22 cellular contexts compared by ENCODE assay signal in genomic region chr10:29448125-29448524, GRCh38.
DNase-seq lines count a peak whose midpoint lies in the region; ATAC-seq and TF ChIP-seq lines count a peak whose summit lies in the region.
"Had no signal": no experiment of that assay in that cellular context is flagged by ENCODE, and none has a peak within 500 bp of the region (broad histone marks: within the 10 kb centered on the region; RNA-seq: fewer than 3 reads in every experiment).

No MANE protein-coding gene starts in this region.

- no peaks in the 10 kb centered on the region for H3K9me3 ChIP-seq in SK-N-MC (ENCODE audit: low read depth, low read length)
- no peaks in the 10 kb centered on the region for H3K9me3 ChIP-seq in left ventricle myocardium inferior (replicated peaks)
- no peaks in the 10 kb centered on the region for H3K9me3 ChIP-seq in psoas muscle
- H3K9me3 ChIP-seq: Peyer's patch had no signal

- H3K27me3 ChIP-seq in left ventricle myocardium inferior (ENCODE audit: low read depth) = no peaks in the 10 kb centered on the region
- no peaks in the 10 kb centered on the region for H3K27me3 ChIP-seq in psoas muscle (ENCODE audit: insufficient read depth in 3 of 3, low read length in 2 of 3)
- H3K27me3 ChIP-seq: Peyer's patch had no signal

- H3K9me3 Mint-ChIP-seq in activated T-cell treated with anti-CD3 and anti-CD28 coated beads, Interleukin-2, amount 50 U/mL, for 72 hours = no peaks in the 10 kb centered on the region
- no peaks in the 10 kb centered on the region for H3K9me3 Mint-ChIP-seq in activated CD8-positive, alpha-beta T cell treated with anti-CD3 and anti-CD28 coated beads for 36 hours
- H3K9me3 Mint-ChIP-seq: CD8-positive, alpha-beta memory T cell had no signal

- H3K27ac ChIP-seq in SK-N-MC (peak overlapping the region; percentile 85), left ventricle myocardium inferior (replicated peaks) (peak overlapping the region; percentile 44), psoas muscle (no peak overlapping the region)
- H3K27ac ChIP-seq: 22Rv1, Peyer's patch had no signal

- H3K4me3 Mint-ChIP-seq in activated T-cell treated with anti-CD3 and anti-CD28 coated beads, Interleukin-2, amount 50 U/mL, for 72 hours = no peak overlapping the region
- H3K4me3 Mint-ChIP-seq in activated CD8-positive, alpha-beta T cell treated with anti-CD3 and anti-CD28 coated beads for 36 hours = no peak overlapping the region

- no peak for DNase-seq in activated T-cell treated with anti-CD3 and anti-CD28 coated beads, Interleukin-2, amount 50 U/mL, for 72 hours
- no peak for DNase-seq in activated T-cell treated with anti-CD3 and anti-CD28 coated beads, Interleukin-2, amount 50 U/mL, for 1 hour
- no peak for DNase-seq in SK-N-MC (ENCODE audit: low read depth, low spot score)
- DNase-seq in left ventricle myocardium inferior = no peak
- no peak for DNase-seq in psoas muscle
- no peak for DNase-seq in activated CD8-positive, alpha-beta T cell treated with anti-CD3 and anti-CD28 coated beads for 36 hours
- DNase-seq in activated CD4-positive, alpha-beta T cell treated with anti-CD3 and anti-CD28 coated beads, Interleukin-2, amount 50 U/mL, for 4 hours = no peak
- no peak for DNase-seq in HT-29 (ENCODE audit: low spot score)
- DNase-seq: CD8-positive, alpha-beta memory T cell; DMS79 treated with DMSO at 0.1 percent for 48 hours; GDM1; GOT3; KG1; NCI-H1092; NCI-H146; NCI-H2107; NCI-H2227 treated with DMSO at 0.1 percent for 48 hours; NCI-H524; Peyer's patch; SIG-M5 had no signal

- 36 to 73% (median 55%) methylated on average over 7 of the region's 7 CpGs for WGBS in psoas muscle, 3 donors

- TF ChIP-seq CTCF in left ventricle myocardium inferior (IDR thresholded peaks at IDR 0.05; ENCODE audit: borderline replicate concordance) (no peak), psoas muscle (IDR thresholded peaks at IDR 0.05) (no peak)
- TF ChIP-seq CTCF in activated CD8-positive, alpha-beta T cell treated with anti-CD3 and anti-CD28 coated beads for 36 hours (IDR thresholded peaks at IDR 0.05) = no peak

- CTCF ChIA-PET in activated CD8-positive, alpha-beta T cell treated with anti-CD3 and anti-CD28 coated beads for 36 hours (lab: Charles Lee) = interaction anchor here (0.7 to 3.7 kb wide), 21 partner anchors 8 to 784 kb away, joined by 3 to 22 read pairs (median 5); no protein-coding TSS in a partner anchor

- POLR2A ChIA-PET in activated CD8-positive, alpha-beta T cell treated with anti-CD3 and anti-CD28 coated beads for 36 hours (lab: Charles Lee) = interaction anchor here (0.6 kb wide), 1 partner anchor 123 kb away, joined by 3 read pairs; no protein-coding TSS in a partner anchor

- ATAC-seq in activated T-cell treated with anti-CD3 and anti-CD28 coated beads, Interleukin-2, amount 50 U/mL, for 72 hours (replicated peaks in 1 of 2) = no peak
- ATAC-seq in psoas muscle = peak in 3 of 4 donors; percentile 13 to 25 (median 23)
- no peak for ATAC-seq in activated CD8-positive, alpha-beta T cell treated with anti-CD3 and anti-CD28 coated beads for 36 hours

- H3K4me1 Mint-ChIP-seq in activated T-cell treated with anti-CD3 and anti-CD28 coated beads, Interleukin-2, amount 50 U/mL, for 72 hours (ENCODE audit: low read depth) = peaks cover 30% of the 10 kb centered on the region
- peaks cover 17% of the 10 kb centered on the region for H3K4me1 Mint-ChIP-seq in activated CD8-positive, alpha-beta T cell treated with anti-CD3 and anti-CD28 coated beads for 36 hours (ENCODE audit: low read depth)

- H3K4me1 ChIP-seq in left ventricle myocardium inferior (peaks cover 29% of the 10 kb centered on the region), psoas muscle (peaks cover 14% of the 10 kb centered on the region)
- H3K4me1 ChIP-seq: Peyer's patch had no signal

- H3K36me3 Mint-ChIP-seq in activated T-cell treated with anti-CD3 and anti-CD28 coated beads, Interleukin-2, amount 50 U/mL, for 72 hours (ENCODE audit: insufficient read depth in 2 of 2) = no peaks in the 10 kb centered on the region
- no peaks in the 10 kb centered on the region for H3K36me3 Mint-ChIP-seq in activated CD8-positive, alpha-beta T cell treated with anti-CD3 and anti-CD28 coated beads for 36 hours (ENCODE audit: low read depth)

- H3K27ac Mint-ChIP-seq in activated T-cell treated with anti-CD3 and anti-CD28 coated beads, Interleukin-2, amount 50 U/mL, for 72 hours = peak overlapping the region; percentile 59
- H3K27ac Mint-ChIP-seq in activated CD8-positive, alpha-beta T cell treated with anti-CD3 and anti-CD28 coated beads for 36 hours = no peak overlapping the region

- H3K27me3 Mint-ChIP-seq in activated T-cell treated with anti-CD3 and anti-CD28 coated beads, Interleukin-2, amount 50 U/mL, for 72 hours (ENCODE audit: low read depth) = no peaks in the 10 kb centered on the region
- no peaks in the 10 kb centered on the region for H3K27me3 Mint-ChIP-seq in activated CD8-positive, alpha-beta T cell treated with anti-CD3 and anti-CD28 coated beads for 36 hours

- H3K36me3 ChIP-seq in SK-N-MC (ENCODE audit: insufficient read depth, low read length) = no peaks in the 10 kb centered on the region
- H3K36me3 ChIP-seq in left ventricle myocardium inferior = no peaks in the 10 kb centered on the region
- H3K36me3 ChIP-seq in psoas muscle (ENCODE audit: insufficient read depth in 1 of 2, low read depth in 1 of 2) = no peaks in the 10 kb centered on the region
- H3K36me3 ChIP-seq: Peyer's patch had no signal

- H3K4me3 ChIP-seq in SK-N-MC (no peak overlapping the region), left ventricle myocardium inferior (no peak overlapping the region), psoas muscle (no peak overlapping the region)
- H3K4me3 ChIP-seq: GM12878, Peyer's patch had no signal

- intact Hi-C loops in left ventricle myocardium inferior (cut with micrococcal nuclease) = no loop called here
- intact Hi-C loops in psoas muscle (cut with DNase I) = no loop called here
- intact Hi-C loops in activated CD8-positive, alpha-beta T cell treated with anti-CD3 and anti-CD28 coated beads for 36 hours (cut with micrococcal nuclease) = loop anchor here (2.0 kb wide), 1 partner anchor 61 kb away; no protein-coding TSS in a partner anchor

- H3K9ac ChIP-seq in SK-N-MC (ENCODE audit: insufficient read length) = peak overlapping the region; percentile 26

Comparison
In these comparisons a context has a peak if more than half of its experiments do, and no peak if none do; other contexts are left out.
1. ATAC-seq: peak in psoas muscle (3 of 4); none in activated T-cell treated with anti-CD3 and anti-CD28 coated beads, Interleukin-2, amount 50 U/mL, for 72 hours (0 of 2) and activated CD8-positive, alpha-beta T cell treated with anti-CD3 and anti-CD28 coated beads for 36 hours (single experiment).